ENCODE assay signal across 9 cellular contexts in genomic region chr14:54435500-54435981, GRCh38. TPM values are rescaled to one million over a fixed set of nuclear protein-coding genes. Genes with fewer than 3 reads are reported as not detected.
DNase-seq lines count a peak whose midpoint lies in the region; ATAC-seq and TF ChIP-seq lines count a peak whose summit lies in the region.
"Had no signal": no experiment of that assay in that cellular context is flagged by ENCODE, and none has a peak within 500 bp of the region (broad histone marks: within the 10 kb centered on the region; RNA-seq: fewer than 3 reads in every experiment).

No MANE protein-coding gene starts in this region.

- H3K9me3 ChIP-seq in CD4-positive, alpha-beta memory T cell (ENCODE audit: control insufficient read depth in 1 of 2, low read length in 2 of 2), result no peaks in the 10 kb centered on the region
- H3K9me3 ChIP-seq in OCI-LY3 (ENCODE audit: insufficient read depth, low read length), result no peaks in the 10 kb centered on the region
- H3K9me3 ChIP-seq: neutrophil had no signal

- H3K4me3 Mint-ChIP-seq in CD4-positive, alpha-beta memory T cell, result peak overlapping the region in 6 of 8 donors; percentile 4 to 67 (median 38)

- peak; percentile 42 for ATAC-seq in GM21360 (IDR thresholded peaks at IDR 0.05; ENCODE audit: unreplicated experiment)
- peak; percentile 31 for ATAC-seq in esophagus mucosa
- no peak for ATAC-seq in HG03139 (IDR thresholded peaks at IDR 0.05; ENCODE audit: unreplicated experiment)
- no peak for ATAC-seq in GM19467 (IDR thresholded peaks at IDR 0.05; ENCODE audit: unreplicated experiment)

- H3K27me3 ChIP-seq in CD4-positive, alpha-beta memory T cell (ENCODE audit: insufficient read depth, low read length), result no peaks in the 10 kb centered on the region
- no peaks in the 10 kb centered on the region for H3K27me3 ChIP-seq in OCI-LY3 (ENCODE audit: low read depth, low read length)
- H3K27me3 ChIP-seq: neutrophil had no signal

- H2AFZ ChIP-seq in OCI-LY3 (ENCODE audit: low read depth, low read length), result no peak overlapping the region

- POLR2A ChIA-PET in CD4-positive, alpha-beta memory T cell (lab: Charles Lee; ENCODE audit: partially characterized antibody), result interaction anchor here (1.2 to 1.5 kb wide), 2 partner anchors 11 to 39 kb away, joined by 4 to 5 read pairs; partner anchors contain the start of gene CDKN3

- no peak overlapping the region for H3K27ac ChIP-seq in CD4-positive, alpha-beta memory T cell (ENCODE audit: low read depth, low read length)
- no peak overlapping the region for H3K27ac ChIP-seq in OCI-LY3 (ENCODE audit: low read length)
- H3K27ac ChIP-seq: neutrophil had no signal

- H3K4me1 ChIP-seq in CD4-positive, alpha-beta memory T cell (ENCODE audit: insufficient read depth, low read length), result peaks cover 59% of the 10 kb centered on the region
- H3K4me1 ChIP-seq in OCI-LY3 (ENCODE audit: low read length), result peaks cover 30% of the 10 kb centered on the region

- no peak overlapping the region for H3K9ac ChIP-seq in OCI-LY3 (ENCODE audit: low read length)

- H4K20me1 ChIP-seq in OCI-LY3 (ENCODE audit: insufficient read depth, low read length), result peaks cover 54% of the 10 kb centered on the region

- no peak overlapping the region for H3K4me3 ChIP-seq in CD4-positive, alpha-beta memory T cell (ENCODE audit: low read length in 2 of 2)
- H3K4me3 ChIP-seq in OCI-LY3 (ENCODE audit: low read length), result no peak overlapping the region

- H3K79me2 ChIP-seq in OCI-LY3 (ENCODE audit: low read length), result peaks cover 90% of the 10 kb centered on the region

- no peak for TF ChIP-seq CTCF in OCI-LY3 (IDR thresholded peaks at IDR 0.05; ENCODE audit: low read depth, low read length)

- peaks cover 39 to 79% (median 58%) of the 10 kb centered on the region in 4 donors for H3K4me1 Mint-ChIP-seq in CD4-positive, alpha-beta memory T cell

- no peaks in the 10 kb centered on the region for H3K9me3 Mint-ChIP-seq in CD4-positive, alpha-beta memory T cell

- H3K36me3 Mint-ChIP-seq in CD4-positive, alpha-beta memory T cell, result peaks cover 12 to 46% of the 10 kb centered on the region in 2 donors

- H3K27ac Mint-ChIP-seq in CD4-positive, alpha-beta memory T cell, result peak overlapping the region in 5 of 7 donors; percentile 5 to 76 (median 24)

- CTCF ChIA-PET in CD4-positive, alpha-beta memory T cell (lab: Charles Lee; ENCODE audit: partially characterized antibody), result interaction anchor here (1.5 to 1.7 kb wide), 3 partner anchors 12 to 52 kb away, joined by 3 to 6 read pairs (median 4); no protein-coding TSS in a partner anchor

- H3K27me3 Mint-ChIP-seq in CD4-positive, alpha-beta memory T cell, result no peaks in the 10 kb centered on the region

- intact Hi-C loops in CD4-positive, alpha-beta memory T cell (cut with micrococcal nuclease), result no loop called here

- DNase-seq in CD4-positive, alpha-beta memory T cell, result no peak
- DNase-seq in NCI-H748 (lab: John Stamatoyannopoulos, UW; ENCODE audit: unreplicated experiment) (no peak), hippocampal formation (lab: John Stamatoyannopoulos, UW) (no peak)

- H3K36me3 ChIP-seq in CD4-positive, alpha-beta memory T cell (ENCODE audit: insufficient read depth, low read length), result peaks cover 3% of the 10 kb centered on the region
- peaks cover 44% of the 10 kb centered on the region for H3K36me3 ChIP-seq in OCI-LY3 (replicated peaks; ENCODE audit: low read depth, low read length)
- H3K36me3 ChIP-seq: neutrophil had no signal

- peak overlapping the region; percentile 15 for H3K4me2 ChIP-seq in OCI-LY3 (ENCODE audit: low read length)

RNA-seq across cellular contexts. Expression of gene CNIH1, which starts 5.6 kb away (rescaled TPM):
- 10 to 100 TPM; 46.9 to 54.2 TPM for total RNA-seq in CD4-positive, alpha-beta memory T cell
- polyA plus RNA-seq in CD4-positive, alpha-beta memory T cell, result 100 to 1,000 TPM in 1 of 2 donors, 10 to 100 TPM in 1; 89.1 to 128 TPM
- 98.0 TPM for total RNA-seq in esophagus mucosa

RNA-seq across cellular contexts. Expression of gene CDKN3, which starts 38.7 kb away (rescaled TPM):
- 1 to 10 TPM; 1.1 to 1.6 TPM for total RNA-seq in CD4-positive, alpha-beta memory T cell
- polyA plus RNA-seq in CD4-positive, alpha-beta memory T cell, result 1 to 10 TPM; 2.9 to 5.0 TPM
- total RNA-seq in esophagus mucosa, result 17.7 TPM

RNA-seq across cellular contexts. Expression of gene GMFB, which starts 53.2 kb away (rescaled TPM):
- total RNA-seq in CD4-positive, alpha-beta memory T cell, result 10 to 100 TPM; 31.1 to 36.4 TPM
- polyA plus RNA-seq in CD4-positive, alpha-beta memory T cell, result 10 to 100 TPM; 19.1 to 20.1 TPM
- total RNA-seq in esophagus mucosa, result 25.3 TPM

Comparison
In these comparisons a context has a peak if more than half of its experiments do, and no peak if none do; other contexts are left out.
1. ATAC-seq: peak in GM21360 (single experiment) and esophagus mucosa (single experiment); none in HG03139 (single experiment) and GM19467 (single experiment).